Comparison of ENCODE assay signal across 18 cellular contexts in genomic region chr19:35216026-35216832, GRCh38. TPM values are rescaled to one million over a fixed set of nuclear protein-coding genes. Genes with fewer than 3 reads are reported as not detected.
DNase-seq lines count a peak whose midpoint lies in the region; ATAC-seq and TF ChIP-seq lines count a peak whose summit lies in the region.
"Had no signal": no experiment of that assay in that cellular context is flagged by ENCODE, and none has a peak within 500 bp of the region (broad histone marks: within the 10 kb centered on the region; RNA-seq: fewer than 3 reads in every experiment).

No MANE protein-coding gene starts in this region.

- H2AK5ac ChIP-seq in neuronal stem cell (ENCODE audit: low read depth, low read length): no peak overlapping the region

- no peak overlapping the region for H2BK15ac ChIP-seq in neuronal stem cell (ENCODE audit: low read length)

- no peak overlapping the region for H3K4me2 ChIP-seq in neuronal stem cell (ENCODE audit: insufficient read depth, low read length, poor library complexity, severe bottlenecking)
- H3K4me2 ChIP-seq: A549 had no signal

- H3K27me3 ChIP-seq in neuronal stem cell (ENCODE audit: control insufficient read depth in 3 of 3, insufficient read depth in 3 of 3, low read depth in 1 of 3, low read length in 3 of 3): no peaks in the 10 kb centered on the region
- H3K27me3 ChIP-seq: esophagus squamous epithelium, pancreas, SJCRH30, upper lobe of left lung had no signal

- no peak overlapping the region for H3K23ac ChIP-seq in neuronal stem cell (ENCODE audit: low read depth, low read length, poor library complexity)

- no peaks in the 10 kb centered on the region for H3K9me3 ChIP-seq in neuronal stem cell (replicated peaks in 1 of 2; ENCODE audit: control insufficient read depth in 2 of 2, insufficient read depth in 1 of 2, low read depth in 1 of 2, low read length in 2 of 2)
- H3K9me3 ChIP-seq: pancreas, SJCRH30, upper lobe of left lung had no signal

- H2BK5ac ChIP-seq in neuronal stem cell (ENCODE audit: low read length): no peak overlapping the region

- peak overlapping the region; percentile 74 for H3K27ac Mint-ChIP-seq in activated CD4-positive, alpha-beta T cell treated with anti-CD3 and anti-CD28 coated beads, Interleukin-2, amount 10 ng/mL, durations not matched to agents 7 days and 5 days
- H3K27ac Mint-ChIP-seq in HFFc6 (no peak overlapping the region), naive B cell (peak overlapping the region; percentile 82 to 100 (median 100))
- peak overlapping the region; percentile 91 for H3K27ac Mint-ChIP-seq in activated naive CD8-positive, alpha-beta T cell

- no peak overlapping the region for H3K4me3 ChIP-seq in neuronal stem cell (ENCODE audit: low read length in 2 of 2)
- H3K4me3 ChIP-seq: A549, esophagus squamous epithelium, pancreas, SJCRH30, upper lobe of left lung had no signal

- no peak overlapping the region for H3K9ac ChIP-seq in neuronal stem cell (ENCODE audit: low read depth, low read length, poor library complexity)

- H3K27me3 Mint-ChIP-seq in activated CD4-positive, alpha-beta T cell treated with anti-CD3 and anti-CD28 coated beads, Interleukin-2, amount 10 ng/mL, durations not matched to agents 7 days and 5 days: no peaks in the 10 kb centered on the region
- H3K27me3 Mint-ChIP-seq in HFFc6 (ENCODE audit: insufficient read depth) (peaks cover 15% of the 10 kb centered on the region; the same call in 1 of the 2 replicates), naive B cell (no peaks in the 10 kb centered on the region)
- no peaks in the 10 kb centered on the region for H3K27me3 Mint-ChIP-seq in activated naive CD8-positive, alpha-beta T cell

- DNase-seq in activated CD4-positive, alpha-beta T cell treated with anti-CD3 and anti-CD28 coated beads, Interleukin-2, amount 10 ng/mL, durations not matched to agents 7 days and 5 days: no peak
- DNase-seq in activated CD4-positive, alpha-beta T cell treated with anti-CD3 and anti-CD28 coated beads, Interleukin-2, amount 50 U/mL, for 4 hours: no peak
- DNase-seq in HFFc6 (peak; percentile 19), naive B cell (no peak), neuronal stem cell (ENCODE audit: low spot score) (no peak), HuH-7 (ENCODE audit: low spot score) (no peak)
- DNase-seq: cerebellar nuclear complex; DND-41; esophagus squamous epithelium; IMR-90; SJCRH30; stimulated activated CD4-positive, alpha-beta T cell treated with anti-CD3 and anti-CD28 coated beads, Interleukin-12 subunit alpha, Interleukin-12 subunit beta, amount 100 ng/mL, for 4 hours had no signal

- H3K4ac ChIP-seq in neuronal stem cell (ENCODE audit: low read length): no peak overlapping the region

- WGBS in neuronal stem cell (ENCODE audit: extremely low coverage in 2 of 2, insufficient read length in 2 of 2, insufficient replicate concordance in 1 of 2), 2 donors: no CpG with 5 or more reads among the region's 8 CpGs

- ATAC-seq in naive B cell (ENCODE audit: low read depth in 2 of 2) (no peak), GM21447 (IDR thresholded peaks at IDR 0.05; ENCODE audit: unreplicated experiment) (no peak)
- ATAC-seq: A549 had no signal

- no peak for TF ChIP-seq CTCF in HFFc6 (IDR thresholded peaks at IDR 0.05)

- H4K91ac ChIP-seq in neuronal stem cell (ENCODE audit: low read depth, low read length, poor library complexity): no peak overlapping the region

- no peak overlapping the region for H2AFZ ChIP-seq in neuronal stem cell (ENCODE audit: low read length)

- H3K27ac ChIP-seq in neuronal stem cell (replicated peaks; ENCODE audit: low read length): no peak overlapping the region
- H3K27ac ChIP-seq: A549, esophagus squamous epithelium, SJCRH30 had no signal

- H3K14ac ChIP-seq in neuronal stem cell (ENCODE audit: low read length): no peak overlapping the region

- no peak overlapping the region for H2BK12ac ChIP-seq in neuronal stem cell (ENCODE audit: low read length)

- no peaks in the 10 kb centered on the region for H3K79me1 ChIP-seq in neuronal stem cell (ENCODE audit: low read depth, low read length)

- POLR2A ChIA-PET in activated CD4-positive, alpha-beta T cell treated with anti-CD3 and anti-CD28 coated beads, Interleukin-2, amount 10 ng/mL, durations not matched to agents 7 days and 5 days (lab: Charles Lee): no interaction called here

- no peak overlapping the region for H4K8ac ChIP-seq in neuronal stem cell (ENCODE audit: low read depth, low read length)

- H3K9me3 Mint-ChIP-seq in activated CD4-positive, alpha-beta T cell treated with anti-CD3 and anti-CD28 coated beads, Interleukin-2, amount 10 ng/mL, durations not matched to agents 7 days and 5 days: peaks cover 19% of the 10 kb centered on the region
- no peaks in the 10 kb centered on the region for H3K9me3 Mint-ChIP-seq in HFFc6
- H3K9me3 Mint-ChIP-seq in activated naive CD8-positive, alpha-beta T cell (ENCODE audit: low read depth): no peaks in the 10 kb centered on the region
- peaks cover 0 to 10% (median 3%) of the 10 kb centered on the region in 7 donors for H3K9me3 Mint-ChIP-seq in naive B cell

- no peaks in the 10 kb centered on the region for H3K4me1 ChIP-seq in neuronal stem cell (ENCODE audit: control insufficient read depth in 2 of 2, insufficient read depth in 1 of 2, low read depth in 1 of 2, low read length in 2 of 2)
- H3K4me1 ChIP-seq: SJCRH30 had no signal

- H3K4me3 Mint-ChIP-seq in activated CD4-positive, alpha-beta T cell treated with anti-CD3 and anti-CD28 coated beads, Interleukin-2, amount 10 ng/mL, durations not matched to agents 7 days and 5 days: no peak overlapping the region
- H3K4me3 Mint-ChIP-seq in HFFc6: no peak overlapping the region
- no peak overlapping the region for H3K4me3 Mint-ChIP-seq in activated naive CD8-positive, alpha-beta T cell
- H3K4me3 Mint-ChIP-seq in naive B cell: peak overlapping the region in 3 of 8 donors; percentile 7 to 69 (median 45)

- H3K36me3 Mint-ChIP-seq in activated CD4-positive, alpha-beta T cell treated with anti-CD3 and anti-CD28 coated beads, Interleukin-2, amount 10 ng/mL, durations not matched to agents 7 days and 5 days (ENCODE audit: low read depth): peaks cover 16% of the 10 kb centered on the region
- H3K36me3 Mint-ChIP-seq in HFFc6 (ENCODE audit: low read depth) (no peaks in the 10 kb centered on the region), naive B cell (peaks cover 0 to 9% of the 10 kb centered on the region in 2 donors)
- peaks cover 3% of the 10 kb centered on the region for H3K36me3 Mint-ChIP-seq in activated naive CD8-positive, alpha-beta T cell

- no peaks in the 10 kb centered on the region for H3K36me3 ChIP-seq in neuronal stem cell (replicated peaks in 1 of 2; ENCODE audit: control insufficient read depth in 2 of 2, insufficient read depth in 2 of 2, low read length in 2 of 2)
- H3K36me3 ChIP-seq: esophagus squamous epithelium, pancreas, SJCRH30, upper lobe of left lung had no signal

- H3K18ac ChIP-seq in neuronal stem cell (ENCODE audit: low read length): no peak overlapping the region

- no peak overlapping the region for H2BK120ac ChIP-seq in neuronal stem cell (ENCODE audit: low read depth, low read length)

- H3K4me1 Mint-ChIP-seq in activated CD4-positive, alpha-beta T cell treated with anti-CD3 and anti-CD28 coated beads, Interleukin-2, amount 10 ng/mL, durations not matched to agents 7 days and 5 days: peaks cover 67% of the 10 kb centered on the region
- H3K4me1 Mint-ChIP-seq in HFFc6 (ENCODE audit: low read depth) (peaks cover 19% of the 10 kb centered on the region), naive B cell (peaks cover 33 to 68% (median 57%) of the 10 kb centered on the region in 3 donors)
- peaks cover 62% of the 10 kb centered on the region for H3K4me1 Mint-ChIP-seq in activated naive CD8-positive, alpha-beta T cell (ENCODE audit: low read depth)

- CTCF ChIA-PET in activated CD4-positive, alpha-beta T cell treated with anti-CD3 and anti-CD28 coated beads, Interleukin-2, amount 10 ng/mL, durations not matched to agents 7 days and 5 days (lab: Charles Lee): interaction anchor here (0.7 to 1.9 kb wide), 5 partner anchors 10 to 75 kb away, joined by 3 to 13 read pairs (median 3); partner anchors contain the start of gene FXYD7

RNA-seq across cellular contexts. Expression of gene FAM187B, which starts 12.3 kb away (rescaled TPM):
- not detected for total RNA-seq in activated CD4-positive, alpha-beta T cell treated with anti-CD3 and anti-CD28 coated beads, Interleukin-2, amount 10 ng/mL, durations not matched to agents 7 days and 5 days
- total RNA-seq in HFFc6 (2021; fragmentation: NEBNext Ultra II Directional; extraction: Animal tissue kit (Norgen Biotek cat#: 25700)): not detected
- not detected for polyA plus RNA-seq in naive B cell (ENCODE audit: low read depth in 6 of 6)
- not detected for polyA plus RNA-seq in neuronal stem cell (2013, experiment 1 of 2)
- not detected for polyA plus RNA-seq in neuronal stem cell (2013, experiment 2 of 2)
- total RNA-seq: esophagus squamous epithelium, IMR-90, lung microvascular endothelial cell, pancreas, SJCRH30, upper lobe of left lung had no signal
- polyA plus RNA-seq: A549, IMR-90, pancreas had no signal

RNA-seq across cellular contexts. Expression of gene LSR, which starts 32.6 kb away (rescaled TPM):
- total RNA-seq in activated CD4-positive, alpha-beta T cell treated with anti-CD3 and anti-CD28 coated beads, Interleukin-2, amount 10 ng/mL, durations not matched to agents 7 days and 5 days: 1 to 10 TPM; 3.5 to 3.6 TPM
- total RNA-seq in HFFc6 (2021; fragmentation: NEBNext Ultra II Directional; extraction: Animal tissue kit (Norgen Biotek cat#: 25700)): 1 to 10 TPM; 1.7 to 3.3 (median 2.3) TPM
- polyA plus RNA-seq in naive B cell (ENCODE audit: low read depth in 6 of 6): 10 to 100 TPM; 11.7 to 46.3 (median 34.8) TPM
- 36.5 TPM for polyA plus RNA-seq in neuronal stem cell (2013, experiment 1 of 2)
- 37.1 TPM for polyA plus RNA-seq in neuronal stem cell (2013, experiment 2 of 2)

RNA-seq across cellular contexts. Expression of gene USF2, which starts 52.5 kb away (rescaled TPM):
- 100 to 1,000 TPM; 150 to 162 TPM for total RNA-seq in activated CD4-positive, alpha-beta T cell treated with anti-CD3 and anti-CD28 coated beads, Interleukin-2, amount 10 ng/mL, durations not matched to agents 7 days and 5 days
- total RNA-seq in HFFc6 (2021; fragmentation: NEBNext Ultra II Directional; extraction: Animal tissue kit (Norgen Biotek cat#: 25700)): 10 to 100 TPM; 66.0 to 78.1 (median 71.4) TPM
- polyA plus RNA-seq in naive B cell (ENCODE audit: low read depth in 6 of 6): 10 to 100 TPM in 4 of 6 donors, 1 to 10 TPM in 2; 1.9 to 15.5 (median 10.4) TPM
- polyA plus RNA-seq in neuronal stem cell (2013, experiment 1 of 2): 132 TPM
- 132 TPM for polyA plus RNA-seq in neuronal stem cell (2013, experiment 2 of 2)
